In the genomic region with DNA sequence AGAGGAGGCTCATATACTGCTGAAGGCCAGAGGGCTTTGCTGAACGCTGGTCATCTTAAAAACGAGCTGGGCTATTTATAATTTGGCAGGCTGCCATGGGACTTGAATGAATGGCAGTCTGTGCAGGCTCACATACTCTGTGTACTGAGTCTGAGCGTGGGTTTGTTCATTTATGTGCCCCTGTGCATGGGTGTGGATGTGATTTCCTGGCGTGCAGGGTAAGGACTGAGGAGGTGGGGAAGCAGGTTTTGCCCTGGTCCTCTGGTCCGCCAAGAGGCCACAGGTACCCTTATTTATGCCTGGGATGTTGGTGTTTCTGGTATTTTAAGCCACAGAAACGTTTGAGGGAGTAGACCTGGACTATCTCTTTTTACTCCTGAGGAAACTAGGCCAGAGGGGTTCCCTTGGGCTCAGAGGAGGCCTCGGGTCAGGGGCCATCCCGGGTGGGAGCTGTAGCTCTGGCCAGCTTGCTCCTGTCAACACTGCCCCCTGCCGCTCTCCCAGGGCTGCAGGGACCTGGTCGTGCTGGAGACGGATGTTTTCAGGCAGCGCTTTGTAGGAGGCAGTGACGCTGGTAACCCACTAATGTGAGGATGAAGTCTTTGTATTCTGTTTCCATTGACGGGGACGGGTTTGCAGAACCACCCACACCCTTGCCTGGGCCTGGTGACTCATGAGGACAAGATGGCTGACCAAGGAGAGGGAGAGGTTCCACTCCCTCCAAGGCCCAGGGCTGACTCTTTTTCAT, we compare ENCODE assay signal across 8 cellular contexts.
DNase-seq lines count a peak whose midpoint lies in the region; ATAC-seq and TF ChIP-seq lines count a peak whose summit lies in the region.

No MANE protein-coding gene starts in this region.

- no peaks in the 10 kb centered on the region for H3K36me3 ChIP-seq in tibial artery

- H3K27ac ChIP-seq in tibial artery, result no peak overlapping the region

- DNase-seq in GM12865 (ENCODE audit: low read depth) (peak; percentile 40), HS-27A (ENCODE audit: low read depth) (peak; percentile 14), SK-N-DZ (ENCODE audit: low spot score) (peak; percentile 73), glomerular visceral epithelial cell (ENCODE audit: extremely low spot score) (peak; percentile 32), pons (ENCODE audit: low spot score) (peak; percentile 96), tibial artery (peak; percentile 56 to 75)
- DNase-seq in activated naive CD8-positive, alpha-beta T cell treated with anti-CD3 and anti-CD28 coated beads for 36 hours, result peak; percentile 85

- TF ChIP-seq CTCF in GM12865 (IDR thresholded peaks at IDR 0.05; ENCODE audit: insufficient read depth, low read depth, low read length, missing control alignments) (no peak), tibial artery (IDR thresholded peaks at IDR 0.05) (peak in 1 of 2 experiments; percentile 6)

- peak overlapping the region; percentile 93 for H3K27ac Mint-ChIP-seq in activated naive CD8-positive, alpha-beta T cell treated with anti-CD3 and anti-CD28 coated beads for 36 hours

- H3K4me3 Mint-ChIP-seq in activated naive CD8-positive, alpha-beta T cell treated with anti-CD3 and anti-CD28 coated beads for 36 hours, result peak overlapping the region; percentile 42

- H3K9me3 Mint-ChIP-seq in activated naive CD8-positive, alpha-beta T cell treated with anti-CD3 and anti-CD28 coated beads for 36 hours, result no peaks in the 10 kb centered on the region

- H3K4me1 Mint-ChIP-seq in activated naive CD8-positive, alpha-beta T cell treated with anti-CD3 and anti-CD28 coated beads for 36 hours, result peaks cover 67% of the 10 kb centered on the region

- intact Hi-C loops in tibial artery (cut with DNase I; ENCODE audit: low total_unique reads), result no loop called here

- H3K9me3 ChIP-seq in tibial artery, result no peaks in the 10 kb centered on the region

- no peaks in the 10 kb centered on the region for H3K27me3 ChIP-seq in tibial artery

- ATAC-seq in GM19328 (IDR thresholded peaks at IDR 0.05; ENCODE audit: unreplicated experiment), result no peak

- H3K36me3 Mint-ChIP-seq in activated naive CD8-positive, alpha-beta T cell treated with anti-CD3 and anti-CD28 coated beads for 36 hours, result peaks cover 10% of the 10 kb centered on the region

- H3K4me3 ChIP-seq in GM12865 (ENCODE audit: low read depth, low read length) (no peak overlapping the region), tibial artery (no peak overlapping the region)

- H3K4me1 ChIP-seq in tibial artery, result peaks cover 0 to 39% (median 16%) of the 10 kb centered on the region in 4 donors

- no peaks in the 10 kb centered on the region for H3K27me3 Mint-ChIP-seq in activated naive CD8-positive, alpha-beta T cell treated with anti-CD3 and anti-CD28 coated beads for 36 hours

Comparison
In these comparisons a context has a peak if more than half of its experiments do, and no peak if none do; other contexts are left out.
1. DNase-seq: peak in every context shown above with its lines; median percentile 96 in pons; 85 in activated naive CD8-positive, alpha-beta T cell treated with anti-CD3 and anti-CD28 coated beads for 36 hours; 73 in SK-N-DZ; 66 in tibial artery; 40 in GM12865; 32 in glomerular visceral epithelial cell; 14 in HS-27A.